Comparison of ENCODE assay signal across 14 cellular contexts in the genomic region with DNA sequence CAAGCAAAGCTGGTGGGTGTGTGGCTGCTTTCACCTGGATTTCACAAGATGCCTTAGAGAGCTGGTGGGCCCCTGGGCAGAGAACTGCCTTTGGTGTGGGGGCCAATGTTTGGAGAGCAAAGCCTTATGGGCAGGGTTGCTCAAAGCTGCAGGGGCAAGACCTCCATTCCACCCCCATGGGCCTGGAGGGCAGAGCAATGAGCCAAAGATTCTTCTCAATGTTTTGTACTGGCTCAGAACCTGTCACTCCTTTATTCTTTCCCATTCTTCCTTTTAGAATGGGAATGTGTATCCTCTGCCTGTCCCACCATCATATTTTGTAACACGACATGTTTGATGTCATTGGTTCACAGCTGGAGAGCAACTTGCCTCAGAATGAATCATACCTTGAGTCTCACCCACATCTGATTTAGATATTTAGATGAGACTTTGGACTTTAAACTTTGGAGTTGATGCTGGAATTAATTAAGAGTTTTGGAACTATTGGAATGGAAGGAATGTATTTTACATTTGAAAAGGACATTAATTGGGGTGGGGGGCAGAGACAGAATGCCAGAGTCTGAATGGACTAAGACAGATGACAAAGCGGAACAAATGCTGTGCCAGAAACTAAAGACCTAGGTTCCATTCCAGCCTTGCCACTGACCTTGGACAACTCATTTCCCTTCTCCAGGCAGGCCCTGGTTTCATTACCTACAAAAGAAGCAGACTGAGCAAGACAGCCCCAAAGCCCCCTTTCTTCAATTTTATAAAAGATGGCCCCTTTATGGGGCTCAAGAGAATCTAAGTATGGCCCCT.
DNase-seq lines count a peak whose midpoint lies in the region; ATAC-seq and TF ChIP-seq lines count a peak whose summit lies in the region.
"Had no signal": no experiment of that assay in that cellular context is flagged by ENCODE, and none has a peak within 500 bp of the region (broad histone marks: within the 10 kb centered on the region; RNA-seq: fewer than 3 reads in every experiment).

No MANE protein-coding gene starts in this region.

- no peak for TF ChIP-seq CTCF in HFFc6 (IDR thresholded peaks at IDR 0.05)
- TF ChIP-seq CTCF in chondrocyte (IDR thresholded peaks at IDR 0.05), result no peak
- no peak for TF ChIP-seq CTCF in neutrophil (IDR thresholded peaks at IDR 0.05)
- no peak for TF ChIP-seq CTCF in GM10266 (IDR thresholded peaks at IDR 0.05; ENCODE audit: control insufficient read depth, insufficient read depth, low read depth, missing control alignments)
- TF ChIP-seq CTCF in prostate gland (IDR thresholded peaks at IDR 0.05), result no peak

- H3K36me3 Mint-ChIP-seq in HFFc6 (ENCODE audit: low read depth) (no peaks in the 10 kb centered on the region), chondrocyte (ENCODE audit: low read depth) (no peaks in the 10 kb centered on the region)
- H3K36me3 Mint-ChIP-seq: naive thymus-derived CD8-positive, alpha-beta T cell had no signal

- H3K9me3 Mint-ChIP-seq in HFFc6 (no peaks in the 10 kb centered on the region), chondrocyte (ENCODE audit: low read depth) (no peaks in the 10 kb centered on the region)
- H3K9me3 Mint-ChIP-seq: activated T-helper 17 cell treated with anti-CD3 and anti-CD28 coated beads, Interleukin-2, amount 50 U/mL, for 72 hours; central memory CD8-positive, alpha-beta T cell; naive thymus-derived CD8-positive, alpha-beta T cell had no signal

- H3K27me3 Mint-ChIP-seq in HFFc6 (ENCODE audit: insufficient read depth), result no peaks in the 10 kb centered on the region; the same call in none of the 2 replicates
- H3K27me3 Mint-ChIP-seq in chondrocyte (ENCODE audit: low read depth), result no peaks in the 10 kb centered on the region
- H3K27me3 Mint-ChIP-seq: activated T-helper 17 cell treated with anti-CD3 and anti-CD28 coated beads, Interleukin-2, amount 50 U/mL, for 72 hours; central memory CD8-positive, alpha-beta T cell; naive thymus-derived CD8-positive, alpha-beta T cell had no signal

- peaks cover 59% of the 10 kb centered on the region for H3K36me3 ChIP-seq in neutrophil
- H3K36me3 ChIP-seq in prostate gland, result no peaks in the 10 kb centered on the region

- H3K4me1 ChIP-seq in neutrophil (ENCODE audit: control insufficient read depth in 1 of 2, insufficient read depth in 1 of 2, low read depth in 1 of 2, low read length in 1 of 2) (peaks cover 24 to 27% of the 10 kb centered on the region in 2 experiments), prostate gland (replicated peaks) (no peaks in the 10 kb centered on the region)

- TF ChIP-seq POLR2A in prostate gland (IDR thresholded peaks at IDR 0.05), result no peak

- peaks cover 53% of the 10 kb centered on the region for H3K4me1 Mint-ChIP-seq in HFFc6 (ENCODE audit: low read depth)
- peaks cover 23% of the 10 kb centered on the region for H3K4me1 Mint-ChIP-seq in chondrocyte (ENCODE audit: low read depth)

- H3K4me3 Mint-ChIP-seq in HFFc6, result no peak overlapping the region
- no peak overlapping the region for H3K4me3 Mint-ChIP-seq in chondrocyte (ENCODE audit: unreplicated experiment)
- H3K4me3 Mint-ChIP-seq: activated T-helper 17 cell treated with anti-CD3 and anti-CD28 coated beads, Interleukin-2, amount 50 U/mL, for 72 hours; central memory CD8-positive, alpha-beta T cell; naive thymus-derived CD8-positive, alpha-beta T cell had no signal

- DNase-seq in AG08395 (ENCODE audit: low spot score), result peak; percentile 77
- peak; percentile 58 for DNase-seq in HFFc6
- DNase-seq in chondrocyte (ENCODE audit: low spot score), result peak; percentile 29
- no peak for DNase-seq in NCI-H446 (lab: John Stamatoyannopoulos, UW)
- DNase-seq in GM10266 (ENCODE audit: extremely low spot score), result no peak
- no peak for DNase-seq in prostate gland (ENCODE audit: low spot score)
- DNase-seq: activated CD4-positive, CD25-positive, alpha-beta regulatory T cell; GDM1; naive thymus-derived CD8-positive, alpha-beta T cell; NCI-H1417 treated with DMSO at 0.1 percent for 48 hours had no signal

- H3K27ac ChIP-seq in neutrophil (peak overlapping the region; percentile 23), prostate gland (no peak overlapping the region)

- peak overlapping the region; percentile 51 for H3K27ac Mint-ChIP-seq in HFFc6
- H3K27ac Mint-ChIP-seq in chondrocyte (ENCODE audit: unreplicated experiment), result no peak overlapping the region
- H3K27ac Mint-ChIP-seq: activated T-helper 17 cell treated with anti-CD3 and anti-CD28 coated beads, Interleukin-2, amount 50 U/mL, for 72 hours had no signal

- H3K4me3 ChIP-seq in neutrophil (ENCODE audit: low read depth in 1 of 2, low read length in 1 of 2) (no peak overlapping the region), prostate gland (no peak overlapping the region)

- ATAC-seq in HG02678 (IDR thresholded peaks at IDR 0.05; ENCODE audit: unreplicated experiment), result no peak
- ATAC-seq: activated T-helper 17 cell treated with anti-CD3 and anti-CD28 coated beads, Interleukin-2, amount 50 U/mL, for 72 hours; naive thymus-derived CD8-positive, alpha-beta T cell had no signal

- H3K9me3 ChIP-seq in neutrophil (no peaks in the 10 kb centered on the region), prostate gland (no peaks in the 10 kb centered on the region)

- H3K27me3 ChIP-seq in neutrophil (no peaks in the 10 kb centered on the region), prostate gland (replicated peaks; ENCODE audit: insufficient read depth) (no peaks in the 10 kb centered on the region)

- intact Hi-C loops in prostate gland (cut with DNase I), result no loop called here

- WGBS in prostate gland, result 39% methylated on average over 2 of the region's 2 CpGs

Comparison
In these comparisons a context has a peak if more than half of its experiments do, and no peak if none do; other contexts are left out.
1. DNase-seq: peak in AG08395 (single experiment), HFFc6 (single experiment) and chondrocyte (single experiment); none in NCI-H446 (0 of 2), GM10266 (single experiment) and prostate gland (single experiment).